ENCODE assay signal across 20 cellular contexts in the genomic region with DNA sequence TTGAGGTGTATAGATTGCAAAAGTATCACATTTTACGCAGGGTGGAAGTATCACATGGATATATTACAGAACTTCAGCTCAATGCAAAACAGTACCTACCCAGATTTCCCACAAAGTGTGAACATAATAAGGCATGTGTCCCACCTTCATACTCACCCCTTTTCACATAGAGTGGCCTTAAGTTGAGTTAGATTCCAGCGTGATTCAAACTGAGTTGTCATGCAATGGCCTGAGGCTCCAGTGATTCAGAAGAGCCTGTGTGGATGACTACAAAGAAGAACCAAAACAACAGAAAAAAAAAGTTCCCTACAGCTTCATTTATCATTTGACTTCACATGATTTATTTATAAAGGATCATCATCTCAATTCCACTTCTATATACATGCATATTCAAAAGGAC.
DNase-seq lines count a peak whose midpoint lies in the region; FAIRE-seq and TF ChIP-seq lines count a peak whose summit lies in the region.
"Had no signal": no experiment of that assay in that cellular context is flagged by ENCODE, and none has a peak within 500 bp of the region (broad histone marks: within the 10 kb centered on the region; RNA-seq: fewer than 3 reads in every experiment).

No MANE protein-coding gene starts in this region.

- H3K36me3 ChIP-seq in bronchial epithelial cell (ENCODE audit: control insufficient read depth, insufficient read depth, low read length) (no peaks in the 10 kb centered on the region), smooth muscle cell (ENCODE audit: low read depth) (no peaks in the 10 kb centered on the region), HAP-1 (replicated peaks) (no peaks in the 10 kb centered on the region)

- H3K4me1 ChIP-seq in smooth muscle cell (ENCODE audit: low read depth): no peaks in the 10 kb centered on the region
- peaks cover 2% of the 10 kb centered on the region for H3K4me1 ChIP-seq in HAP-1

- no peaks in the 10 kb centered on the region for H3F3A ChIP-seq in smooth muscle cell (ENCODE audit: low read depth)

- H4K20me1 ChIP-seq in smooth muscle cell (ENCODE audit: low read depth): no peaks in the 10 kb centered on the region

- in situ Hi-C loops in HAP-1 (cut with MboI; ENCODE audit: low sequenced_read_pairs): no loop called here

- no peak for TF ChIP-seq CTCF in bronchial epithelial cell (IDR thresholded peaks at IDR 0.05; ENCODE audit: insufficient read depth, low read length, severe bottlenecking)
- no peak for TF ChIP-seq CTCF in smooth muscle cell (IDR thresholded peaks at IDR 0.05; ENCODE audit: borderline replicate concordance, insufficient read depth, poor library complexity, severe bottlenecking)

- no peaks in the 10 kb centered on the region for H3K79me2 ChIP-seq in smooth muscle cell (ENCODE audit: low read depth)

- peak overlapping the region; percentile 21 for H3K27ac ChIP-seq in smooth muscle cell (ENCODE audit: low read depth)
- H3K27ac ChIP-seq: HL-60 had no signal

- H3K9me3 ChIP-seq in smooth muscle cell (replicated peaks; ENCODE audit: low read depth): no peaks in the 10 kb centered on the region
- no peaks in the 10 kb centered on the region for H3K9me3 ChIP-seq in HAP-1

- DNase-seq in ELR (ENCODE audit: low read depth) (peak; percentile 84), RPMI7951 (ENCODE audit: low read depth) (peak; percentile 46), bronchial epithelial cell (ENCODE audit: low read depth) (peak; percentile 75), smooth muscle cell (lab: John Stamatoyannopoulos, UW; ENCODE audit: unreplicated experiment) (no peak), putamen (ENCODE audit: low spot score) (no peak), HAP-1 (ENCODE audit: low spot score in 2 of 2) (no peak), NCI-H2196 treated with DMSO at 0.1 percent for 48 hours (lab: John Stamatoyannopoulos, UW; ENCODE audit: unreplicated experiment) (no peak)
- DNase-seq: AML-193, COR-L47, DMS153, GDM1, KBM-7, NCI-H1048, NCI-H146, NCI-H2081, NCI-H510A treated with DMSO at 0.1 percent for 48 hours, SHP77 treated with DMSO at 0.1 percent for 48 hours had no signal

- no peak overlapping the region for H3K4me2 ChIP-seq in smooth muscle cell
- H3K4me2 ChIP-seq: GM23338 had no signal

- H3K27me3 ChIP-seq in bronchial epithelial cell (ENCODE audit: control insufficient read depth, insufficient read depth, low read length): no peaks in the 10 kb centered on the region
- H3K27me3 ChIP-seq in smooth muscle cell (ENCODE audit: low read depth): no peaks in the 10 kb centered on the region
- H3K27me3 ChIP-seq in HAP-1 (ENCODE audit: low read depth): no peaks in the 10 kb centered on the region

- H3K4me3 ChIP-seq in bronchial epithelial cell (ENCODE audit: low read depth, low read length): no peak overlapping the region
- H3K4me3 ChIP-seq in smooth muscle cell: no peak overlapping the region
- H3K4me3 ChIP-seq in HAP-1: no peak overlapping the region
- H3K4me3 ChIP-seq: GM12878, GM23338 had no signal

- H2AFZ ChIP-seq in smooth muscle cell (ENCODE audit: low read depth): peak overlapping the region; percentile 16
- H2AFZ ChIP-seq: GM23338 had no signal

- FAIRE-seq in bronchial epithelial cell (lab: Jason Lieb, UNC): no peak
- FAIRE-seq: GM12878 had no signal

- WGBS in smooth muscle cell (ENCODE audit: low lambda C conversion rate): 76% methylated on average over 2 of the region's 2 CpGs

- H3K9ac ChIP-seq in smooth muscle cell (ENCODE audit: low read depth): no peak overlapping the region

Comparison
In these comparisons a context has a peak if more than half of its experiments do, and no peak if none do; other contexts are left out.
1. DNase-seq: peak in ELR (single experiment), RPMI7951 (single experiment) and bronchial epithelial cell (single experiment); none in smooth muscle cell (single experiment), putamen (single experiment), HAP-1 (0 of 2) and NCI-H2196 treated with DMSO at 0.1 percent for 48 hours (single experiment).